8 cellular contexts compared by ENCODE assay signal in genomic region chr10:120015064-120015463, GRCh38.
"Had no signal": no experiment of that assay in that cellular context is flagged by ENCODE, and none has a peak within 500 bp of the region (broad histone marks: within the 10 kb centered on the region; RNA-seq: fewer than 3 reads in every experiment).

No MANE protein-coding gene starts in this region.

- H3K9ac ChIP-seq: KMS-11 had no signal

- H3K4me1 Mint-ChIP-seq: IgD-negative memory B cell had no signal

- H3K27ac Mint-ChIP-seq: IgD-negative memory B cell had no signal

- H3K27ac ChIP-seq: HL-60, KMS-11 had no signal

- H3K36me3 Mint-ChIP-seq: IgD-negative memory B cell had no signal

- H3K4me2 ChIP-seq: KMS-11 had no signal

- DNase-seq: IMR-90, KBM-7, KG1 had no signal

- H3K9me3 Mint-ChIP-seq: IgD-negative memory B cell had no signal

- H3K4me3 ChIP-seq: K562 had no signal

- H3K4me3 Mint-ChIP-seq: IgD-negative memory B cell had no signal

- ATAC-seq: HepG2, K562 had no signal
